Comparison of ENCODE assay signal across 15 cellular contexts in the genomic region with DNA sequence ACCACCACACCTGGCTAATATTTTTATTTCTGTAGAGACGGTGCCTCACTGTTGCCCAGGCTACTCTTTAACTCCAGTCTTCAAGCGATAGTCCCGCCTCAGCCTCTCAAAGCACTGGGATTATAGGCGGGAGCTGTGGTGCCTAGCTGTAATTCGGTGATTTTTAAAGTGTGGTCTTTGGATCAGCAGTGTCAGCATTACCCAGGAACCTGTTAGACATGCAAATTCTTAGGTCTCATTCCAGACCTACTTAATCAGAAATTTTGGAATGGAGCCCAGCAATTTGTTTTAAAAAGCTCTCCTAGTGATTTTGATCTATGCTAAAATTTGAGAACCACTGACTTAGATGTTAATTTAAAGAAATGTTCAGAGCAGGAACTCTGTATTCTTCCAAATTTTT. TPM values are rescaled to one million over a fixed set of nuclear protein-coding genes. Genes with fewer than 3 reads are reported as not detected.
DNase-seq lines count a peak whose midpoint lies in the region; ATAC-seq and TF ChIP-seq lines count a peak whose summit lies in the region.
"Had no signal": no experiment of that assay in that cellular context is flagged by ENCODE, and none has a peak within 500 bp of the region (broad histone marks: within the 10 kb centered on the region; RNA-seq: fewer than 3 reads in every experiment).

No MANE protein-coding gene starts in this region.

- no peak overlapping the region for H3K27ac ChIP-seq in IMR-90 (ENCODE audit: insufficient read depth, low read length)
- H3K27ac ChIP-seq: heart right ventricle had no signal

- H2AFZ ChIP-seq in IMR-90 (replicated peaks; ENCODE audit: low read length, poor library complexity), result no peak overlapping the region

- H3K4me2 ChIP-seq in IMR-90 (ENCODE audit: low read depth, low read length), result no peak overlapping the region

- intact Hi-C loops in IMR-90 (cut with micrococcal nuclease), result no loop called here

- H3K9me1 ChIP-seq in IMR-90 (ENCODE audit: insufficient read depth, low read length), result peaks cover 2% of the 10 kb centered on the region; the same call in 1 of the 2 replicates

- H3K9me3 ChIP-seq in IMR-90 (ENCODE audit: control insufficient read depth, insufficient read depth, low read length), result no peaks in the 10 kb centered on the region
- H3K9me3 ChIP-seq: heart right ventricle, tibial artery had no signal

- peaks cover 34% of the 10 kb centered on the region for H3K36me3 Mint-ChIP-seq in nephron (ENCODE audit: low read depth)
- H3K36me3 Mint-ChIP-seq: natural killer cell had no signal

- DNase-seq in Caki2 (ENCODE audit: low read depth) (peak; percentile 28), IMR-90 (peak; percentile 84), choroid plexus epithelial cell (ENCODE audit: low read depth) (peak; percentile 93), GM20000 (ENCODE audit: low spot score) (no peak), erythroblast (lab: John Stamatoyannopoulos, UW) (no peak)
- DNase-seq: COR-L47; heart right ventricle; natural killer cell; stimulated activated CD4-positive, alpha-beta T cell treated with anti-CD3 and anti-CD28 coated beads, Interleukin-4, amount 100 ng/mL, for 24 hours; tibial artery had no signal

- TF ChIP-seq POLR2A in IMR-90 (IDR thresholded peaks at IDR 0.05; ENCODE audit: low read depth, low read length) (no peak), erythroblast (IDR thresholded peaks at IDR 0.05; ENCODE audit: low read length) (no peak)

- H4K91ac ChIP-seq in IMR-90 (ENCODE audit: insufficient read depth, low read depth, low read length), result no peak overlapping the region

- TF ChIP-seq CTCF in IMR-90 (conservative IDR thresholded peaks at IDR 0.05; ENCODE audit: low read depth, low read length) (no peak), choroid plexus epithelial cell (conservative IDR thresholded peaks at IDR 0.05; ENCODE audit: low read depth, low read length) (no peak), nephron (IDR thresholded peaks at IDR 0.05; ENCODE audit: unreplicated experiment in 3 of 3) (no peak), GM20000 (IDR thresholded peaks at IDR 0.05; ENCODE audit: extremely low read depth, missing control alignments) (no peak)

- H3K27me3 ChIP-seq in IMR-90 (ENCODE audit: control insufficient read depth, insufficient read depth, low read length), result no peaks in the 10 kb centered on the region
- H3K27me3 ChIP-seq: heart right ventricle, tibial artery had no signal

- H2BK20ac ChIP-seq in IMR-90 (ENCODE audit: low read depth, low read length), result no peak overlapping the region

- WGBS in IMR-90 (ENCODE audit: extremely low coverage in 2 of 2, insufficient read length in 1 of 2), 2 experiments, result no CpG with 5 or more reads among the region's 5 CpGs

- H3K56ac ChIP-seq in IMR-90 (ENCODE audit: extremely low read depth, insufficient read depth, low read length), result no peak overlapping the region

- peak overlapping the region; percentile 30; the same call in 1 of the 2 replicates for H2AK5ac ChIP-seq in IMR-90 (ENCODE audit: low read depth, low read length)

- no peaks in the 10 kb centered on the region for H3K9me3 Mint-ChIP-seq in nephron
- H3K9me3 Mint-ChIP-seq: central memory CD8-positive, alpha-beta T cell; natural killer cell; T-helper 1 cell treated with Interleukin-12 subunit alpha and Interleukin-12 subunit beta and Interleukin-4 antibody, amounts not matched to agents 30 μg/mL and 1 μg/mL, for 36 hours had no signal

- peaks cover 0 to 5% of the 10 kb centered on the region in 2 experiments; a peak in 1 of 4 replicates for H3K79me1 ChIP-seq in IMR-90 (ENCODE audit: low read depth in 1 of 2, low read length in 2 of 2)

- no peak overlapping the region for H3K23ac ChIP-seq in IMR-90 (ENCODE audit: low read depth, low read length)

- H3K14ac ChIP-seq in IMR-90 (replicated peaks; ENCODE audit: low read depth, low read length), result no peak overlapping the region

- H2BK5ac ChIP-seq in IMR-90 (ENCODE audit: low read depth, low read length, poor library complexity, severe bottlenecking), result no peak overlapping the region

- TF ChIP-seq RAD21 in IMR-90 (IDR thresholded peaks at IDR 0.05; ENCODE audit: low read length), result no peak

- peak overlapping the region in 2 of 3 experiments; percentile 61 to 74 for H3K27ac Mint-ChIP-seq in nephron
- H3K27ac Mint-ChIP-seq: natural killer cell; T-helper 1 cell treated with Interleukin-12 subunit alpha and Interleukin-12 subunit beta and Interleukin-4 antibody, amounts not matched to agents 30 μg/mL and 1 μg/mL, for 36 hours had no signal

- H3K4me3 ChIP-seq in IMR-90 (ENCODE audit: insufficient read depth, low read depth, low read length), result no peak overlapping the region
- no peak overlapping the region for H3K4me3 ChIP-seq in choroid plexus epithelial cell (ENCODE audit: low read depth, low read length)
- H3K4me3 ChIP-seq: heart right ventricle, tibial artery had no signal

- no peaks in the 10 kb centered on the region for H3K4me1 Mint-ChIP-seq in nephron
- H3K4me1 Mint-ChIP-seq: central memory CD8-positive, alpha-beta T cell; natural killer cell had no signal

- H4K20me1 ChIP-seq in IMR-90 (ENCODE audit: insufficient read depth, low read length), result no peaks in the 10 kb centered on the region; the same call in 1 of the 2 replicates

- H2BK120ac ChIP-seq in IMR-90 (ENCODE audit: low read depth, low read length), result 0 out of 2 replicates have a peak overlapping the region, but pooled peaks have one; percentile 22

- H3K4me3 Mint-ChIP-seq in nephron, result no peak overlapping the region
- H3K4me3 Mint-ChIP-seq: central memory CD8-positive, alpha-beta T cell; natural killer cell; T-helper 1 cell treated with Interleukin-12 subunit alpha and Interleukin-12 subunit beta and Interleukin-4 antibody, amounts not matched to agents 30 μg/mL and 1 μg/mL, for 36 hours had no signal

- H3K18ac ChIP-seq in IMR-90 (ENCODE audit: low read depth, low read length), result no peak overlapping the region

- no peak overlapping the region for H2AK9ac ChIP-seq in IMR-90 (replicated peaks; ENCODE audit: low read depth, low read length, poor library complexity)

- POLR2A ChIA-PET in IMR-90 (lab: Charles Lee; ENCODE audit: unreplicated experiment), result interaction anchor here (0.6 kb wide), 1 partner anchor 19 kb away, joined by 9 read pairs; no protein-coding TSS in a partner anchor

- ATAC-seq in IMR-90 (ENCODE audit: low read depth) (peak; percentile 94), GM21619 (IDR thresholded peaks at IDR 0.05; ENCODE audit: unreplicated experiment) (no peak), GM21526 (IDR thresholded peaks at IDR 0.05; ENCODE audit: low FRiP score, unreplicated experiment) (no peak)
- ATAC-seq: heart right ventricle, natural killer cell had no signal

- no peak overlapping the region for H4K5ac ChIP-seq in IMR-90 (ENCODE audit: low read depth, low read length)

- peak overlapping the region; percentile 13; the same call in 1 of the 2 replicates for H3K4ac ChIP-seq in IMR-90 (ENCODE audit: low read depth, low read length)

- no peak overlapping the region for H2BK15ac ChIP-seq in IMR-90 (ENCODE audit: low read depth, low read length)

- H4K8ac ChIP-seq in IMR-90 (ENCODE audit: low read depth in 2 of 2, low read length in 2 of 2), result no peak overlapping the region

- dilution Hi-C loops in IMR-90 (cut with HindIII; ENCODE audit: low sequenced_read_pairs, unreplicated experiment), result no loop called here

- BruUV-seq in IMR-90 (replicated peaks; lab: Mats Ljungman, UMichigan), result no TSS peak

- peaks cover 2% of the 10 kb centered on the region for H3K4me1 ChIP-seq in IMR-90 (ENCODE audit: control insufficient read depth, insufficient read depth, low read length)
- H3K4me1 ChIP-seq: heart right ventricle had no signal

- in situ Hi-C loops in Caki2 (cut with HindIII; ENCODE audit: low pct_unique_long_range_greater_than_20kb, low sequenced_read_pairs), result no loop called here
- in situ Hi-C loops in IMR-90 (cut with MboI; ENCODE audit: low sequenced_read_pairs), result no loop called here

- H3K36me3 ChIP-seq in IMR-90 (ENCODE audit: control insufficient read depth, insufficient read depth, low read length), result peaks cover 4% of the 10 kb centered on the region; the same call in 1 of the 2 replicates

- H3K9ac ChIP-seq in IMR-90 (ENCODE audit: low read depth, low read length), result no peak overlapping the region

- no peaks in the 10 kb centered on the region for H3K27me3 Mint-ChIP-seq in nephron (ENCODE audit: low read depth)
- H3K27me3 Mint-ChIP-seq: central memory CD8-positive, alpha-beta T cell had no signal

- CTCF ChIA-PET in IMR-90 (lab: Yijun Ruan, JAX), result interaction anchor here (0.7 to 1.1 kb wide), 2 partner anchors 9 to 18 kb away, joined by 3 read pairs; no protein-coding TSS in a partner anchor

TF ChIP-seq in IMR-90, 13 proteins besides CTCF, POLR2A, EP300 and RAD21 (continues in another document):
- TF ChIP-seq CHD1 (IDR thresholded peaks at IDR 0.05; ENCODE audit: low read depth, low read length), result no peak
- TF ChIP-seq SMC3 (IDR thresholded peaks at IDR 0.05; ENCODE audit: low read depth, low read length), result no peak
- no peak for TF ChIP-seq NFE2L2 (IDR thresholded peaks at IDR 0.05; ENCODE audit: low read depth, low read length)
- no peak for TF ChIP-seq CEBPB (IDR thresholded peaks at IDR 0.05; ENCODE audit: low read depth, low read length)
- TF ChIP-seq RCOR1 (IDR thresholded peaks at IDR 0.05; ENCODE audit: insufficient replicate concordance, low read length), result no peak
- TF ChIP-seq, protein P1, sequence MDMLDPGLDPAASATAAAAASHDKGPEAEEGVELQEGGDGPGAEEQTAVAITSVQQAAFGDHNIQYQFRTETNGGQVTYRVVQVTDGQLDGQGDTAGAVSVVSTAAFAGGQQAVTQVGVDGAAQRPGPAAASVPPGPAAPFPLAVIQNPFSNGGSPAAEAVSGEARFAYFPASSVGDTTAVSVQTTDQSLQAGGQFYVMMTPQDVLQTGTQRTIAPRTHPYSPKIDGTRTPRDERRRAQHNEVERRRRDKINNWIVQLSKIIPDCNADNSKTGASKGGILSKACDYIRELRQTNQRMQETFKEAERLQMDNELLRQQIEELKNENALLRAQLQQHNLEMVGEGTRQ (IDR thresholded peaks at IDR 0.05; ENCODE audit: low read depth, low read length), result no peak
- TF ChIP-seq, protein P2, sequence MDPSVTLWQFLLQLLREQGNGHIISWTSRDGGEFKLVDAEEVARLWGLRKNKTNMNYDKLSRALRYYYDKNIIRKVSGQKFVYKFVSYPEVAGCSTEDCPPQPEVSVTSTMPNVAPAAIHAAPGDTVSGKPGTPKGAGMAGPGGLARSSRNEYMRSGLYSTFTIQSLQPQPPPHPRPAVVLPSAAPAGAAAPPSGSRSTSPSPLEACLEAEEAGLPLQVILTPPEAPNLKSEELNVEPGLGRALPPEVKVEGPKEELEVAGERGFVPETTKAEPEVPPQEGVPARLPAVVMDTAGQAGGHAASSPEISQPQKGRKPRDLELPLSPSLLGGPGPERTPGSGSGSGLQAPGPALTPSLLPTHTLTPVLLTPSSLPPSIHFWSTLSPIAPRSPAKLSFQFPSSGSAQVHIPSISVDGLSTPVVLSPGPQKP (IDR thresholded peaks at IDR 0.05; ENCODE audit: borderline replicate concordance, low read depth, low read length), result no peak

RNA-seq across cellular contexts. Expression of gene GOLM2, which starts 51.9 kb away (rescaled TPM):
- total RNA-seq in Caki2 (2014; rRNA removed; shearing (Covaris generic); ENCODE audit: low replicate concordance), result 120 and 124 TPM in 2 replicates
- 75.6 and 108 TPM in 2 replicates for total RNA-seq in IMR-90 (2012; rRNA removed)
- polyA plus RNA-seq in IMR-90 (2012; rRNA removed), result 31.4 and 41.8 TPM in 2 replicates
- polyA plus RNA-seq in IMR-90 (2012; cell fraction: cytosol; rRNA removed), result 18.9 and 23.8 TPM in 2 replicates
- polyA plus RNA-seq in IMR-90 (2012; cell fraction: nucleus; rRNA removed; ENCODE audit: low replicate concordance), result 10.4 and 14.9 TPM in 2 replicates

Comparison
In these comparisons a context has a peak if more than half of its experiments do, and no peak if none do; other contexts are left out.
1. DNase-seq: peak in Caki2 (single experiment), IMR-90 (single experiment) and choroid plexus epithelial cell (single experiment); none in GM20000 (single experiment) and erythroblast (0 of 2).